Comparison of ENCODE assay signal across 1 cellular context in the genomic region with DNA sequence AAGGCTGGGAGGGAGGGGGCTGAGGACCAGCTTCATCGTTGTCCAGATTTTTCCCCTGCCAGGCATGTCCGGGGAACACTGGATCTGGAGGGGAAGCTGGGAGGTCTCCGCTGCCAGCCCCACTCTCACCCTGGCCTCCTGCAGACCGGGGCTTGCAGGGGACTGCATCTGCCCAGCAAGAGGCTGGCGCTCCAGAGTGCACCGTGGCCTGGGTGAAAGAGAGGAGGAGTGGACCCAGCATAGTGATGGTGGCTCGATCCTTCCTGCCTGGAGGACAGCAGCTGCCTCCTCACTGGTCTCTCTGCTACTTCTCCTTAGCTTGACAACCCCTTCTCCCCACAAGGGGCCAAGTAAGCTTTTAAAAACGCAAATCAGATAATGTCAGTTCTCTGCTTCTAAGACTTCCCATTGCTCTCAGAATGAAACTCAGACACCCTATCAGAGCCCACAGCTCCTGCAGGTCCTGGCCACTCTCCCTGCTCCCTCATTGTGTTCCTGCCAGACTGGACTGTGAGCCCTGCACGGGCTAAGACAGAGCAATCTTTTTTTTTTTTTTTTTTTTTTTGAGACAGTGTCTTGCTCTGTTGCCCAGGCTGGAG.
TF ChIP-seq lines count a peak whose summit lies in the region.

No MANE protein-coding gene starts in this region.

TF ChIP-seq in HepG2, 621 proteins besides CTCF, POLR2A, EP300 and RAD21 (continued from another document):
- no peak for TF ChIP-seq TCF12 (IDR thresholded peaks at IDR 0.05)
- TF ChIP-seq TCF12 (CRISPR knock-in tag; IDR thresholded peaks at IDR 0.05) = no peak
- TF ChIP-seq SYNCRIP (IDR thresholded peaks at IDR 0.05; ENCODE audit: insufficient read depth, low read depth, low read length) = no peak
- TF ChIP-seq, protein P1, sequence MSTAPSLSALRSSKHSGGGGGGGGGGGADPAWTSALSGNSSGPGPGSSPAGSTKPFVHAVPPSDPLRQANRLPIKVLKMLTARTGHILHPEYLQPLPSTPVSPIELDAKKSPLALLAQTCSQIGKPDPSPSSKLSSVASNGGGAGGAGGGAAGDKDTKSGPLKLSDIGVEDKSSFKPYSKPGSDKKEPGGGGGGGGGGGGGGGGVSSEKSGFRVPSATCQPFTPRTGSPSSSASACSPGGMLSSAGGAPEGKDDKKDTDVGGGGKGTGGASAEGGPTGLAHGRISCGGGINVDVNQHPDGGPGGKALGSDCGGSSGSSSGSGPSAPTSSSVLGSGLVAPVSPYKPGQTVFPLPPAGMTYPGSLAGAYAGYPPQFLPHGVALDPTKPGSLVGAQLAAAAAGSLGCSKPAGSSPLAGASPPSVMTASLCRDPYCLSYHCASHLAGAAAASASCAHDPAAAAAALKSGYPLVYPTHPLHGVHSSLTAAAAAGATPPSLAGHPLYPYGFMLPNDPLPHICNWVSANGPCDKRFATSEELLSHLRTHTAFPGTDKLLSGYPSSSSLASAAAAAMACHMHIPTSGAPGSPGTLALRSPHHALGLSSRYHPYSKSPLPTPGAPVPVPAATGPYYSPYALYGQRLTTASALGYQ (CRISPR knock-in tag; IDR thresholded peaks at IDR 0.05) = no peak
- TF ChIP-seq ZNF564 (CRISPR knock-in tag; IDR thresholded peaks at IDR 0.05) = no peak
- no peak for TF ChIP-seq HOXA7 (CRISPR knock-in tag; IDR thresholded peaks at IDR 0.05)
- no peak for TF ChIP-seq HOXA3 (CRISPR knock-in tag; IDR thresholded peaks at IDR 0.05)
- TF ChIP-seq, protein P2, sequence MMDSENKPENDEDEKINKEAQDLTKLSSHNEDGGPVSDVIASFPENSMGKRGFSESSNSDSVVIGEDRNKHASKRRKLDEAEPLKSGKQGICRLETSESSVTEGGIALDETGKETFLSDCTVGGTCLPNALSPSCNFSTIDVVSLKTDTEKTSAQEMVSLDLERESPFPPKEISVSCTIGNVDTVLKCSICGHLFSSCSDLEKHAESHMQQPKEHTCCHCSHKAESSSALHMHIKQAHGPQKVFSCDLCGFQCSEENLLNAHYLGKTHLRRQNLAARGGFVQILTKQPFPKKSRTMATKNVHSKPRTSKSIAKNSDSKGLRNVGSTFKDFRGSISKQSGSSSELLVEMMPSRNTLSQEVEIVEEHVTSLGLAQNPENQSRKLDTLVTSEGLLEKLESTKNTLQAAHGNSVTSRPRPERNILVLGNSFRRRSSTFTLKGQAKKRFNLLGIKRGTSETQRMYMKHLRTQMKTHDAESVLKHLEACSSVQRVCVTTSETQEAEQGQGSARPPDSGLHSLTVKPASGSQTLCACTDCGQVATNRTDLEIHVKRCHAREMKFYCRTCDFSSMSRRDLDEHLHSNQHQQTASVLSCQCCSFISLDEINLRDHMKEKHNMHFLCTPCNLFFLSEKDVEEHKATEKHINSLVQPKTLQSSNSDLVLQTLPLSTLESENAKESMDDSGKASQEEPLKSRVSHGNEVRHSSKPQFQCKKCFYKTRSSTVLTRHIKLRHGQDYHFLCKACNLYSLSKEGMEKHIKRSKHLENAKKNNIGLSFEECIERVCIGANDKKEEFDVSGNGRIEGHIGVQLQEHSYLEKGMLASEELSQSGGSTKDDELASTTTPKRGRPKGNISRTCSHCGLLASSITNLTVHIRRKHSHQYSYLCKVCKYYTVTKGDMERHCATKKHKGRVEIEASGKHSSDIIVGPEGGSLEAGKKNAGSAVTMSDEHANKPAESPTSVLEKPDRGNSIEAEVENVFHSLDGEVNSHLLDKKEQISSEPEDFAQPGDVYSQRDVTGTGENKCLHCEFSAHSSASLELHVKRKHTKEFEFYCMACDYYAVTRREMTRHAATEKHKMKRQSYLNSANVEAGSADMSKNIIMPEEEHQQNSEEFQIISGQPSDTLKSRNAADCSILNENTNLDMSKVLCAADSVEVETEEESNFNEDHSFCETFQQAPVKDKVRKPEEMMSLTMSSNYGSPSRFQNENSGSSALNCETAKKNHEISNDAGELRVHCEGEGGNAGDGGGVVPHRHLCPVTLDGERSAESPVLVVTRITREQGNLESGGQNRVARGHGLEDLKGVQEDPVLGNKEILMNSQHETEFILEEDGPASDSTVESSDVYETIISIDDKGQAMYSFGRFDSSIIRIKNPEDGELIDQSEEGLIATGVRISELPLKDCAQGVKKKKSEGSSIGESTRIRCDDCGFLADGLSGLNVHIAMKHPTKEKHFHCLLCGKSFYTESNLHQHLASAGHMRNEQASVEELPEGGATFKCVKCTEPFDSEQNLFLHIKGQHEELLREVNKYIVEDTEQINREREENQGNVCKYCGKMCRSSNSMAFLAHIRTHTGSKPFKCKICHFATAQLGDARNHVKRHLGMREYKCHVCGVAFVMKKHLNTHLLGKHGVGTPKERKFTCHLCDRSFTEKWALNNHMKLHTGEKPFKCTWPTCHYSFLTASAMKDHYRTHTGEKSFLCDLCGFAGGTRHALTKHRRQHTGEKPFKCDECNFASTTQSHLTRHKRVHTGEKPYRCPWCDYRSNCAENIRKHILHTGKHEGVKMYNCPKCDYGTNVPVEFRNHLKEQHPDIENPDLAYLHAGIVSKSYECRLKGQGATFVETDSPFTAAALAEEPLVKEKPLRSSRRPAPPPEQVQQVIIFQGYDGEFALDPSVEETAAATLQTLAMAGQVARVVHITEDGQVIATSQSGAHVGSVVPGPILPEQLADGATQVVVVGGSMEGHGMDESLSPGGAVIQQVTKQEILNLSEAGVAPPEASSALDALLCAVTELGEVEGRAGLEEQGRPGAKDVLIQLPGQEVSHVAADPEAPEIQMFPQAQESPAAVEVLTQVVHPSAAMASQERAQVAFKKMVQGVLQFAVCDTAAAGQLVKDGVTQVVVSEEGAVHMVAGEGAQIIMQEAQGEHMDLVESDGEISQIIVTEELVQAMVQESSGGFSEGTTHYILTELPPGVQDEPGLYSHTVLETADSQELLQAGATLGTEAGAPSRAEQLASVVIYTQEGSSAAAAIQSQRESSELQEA (CRISPR knock-in tag; IDR thresholded peaks at IDR 0.05; ENCODE audit: not compliant biosample characterization) = no peak
- no peak for TF ChIP-seq ZNF891 (CRISPR knock-in tag; IDR thresholded peaks at IDR 0.05)
- TF ChIP-seq PAX8 (CRISPR knock-in tag; IDR thresholded peaks at IDR 0.05; ENCODE audit: borderline replicate concordance) = no peak
- TF ChIP-seq THAP11 (CRISPR knock-in tag; IDR thresholded peaks at IDR 0.05) = no peak
- no peak for TF ChIP-seq MAZ (IDR thresholded peaks at IDR 0.05; ENCODE audit: borderline replicate concordance, low read depth, low read length)
- no peak for TF ChIP-seq MAZ (CRISPR knock-in tag; IDR thresholded peaks at IDR 0.05; ENCODE audit: low read depth)
- TF ChIP-seq ZFP82 (CRISPR knock-in tag; IDR thresholded peaks at IDR 0.05; ENCODE audit: borderline replicate concordance) = no peak
